ENCODE assay signal across 6 cellular contexts in the genomic region with DNA sequence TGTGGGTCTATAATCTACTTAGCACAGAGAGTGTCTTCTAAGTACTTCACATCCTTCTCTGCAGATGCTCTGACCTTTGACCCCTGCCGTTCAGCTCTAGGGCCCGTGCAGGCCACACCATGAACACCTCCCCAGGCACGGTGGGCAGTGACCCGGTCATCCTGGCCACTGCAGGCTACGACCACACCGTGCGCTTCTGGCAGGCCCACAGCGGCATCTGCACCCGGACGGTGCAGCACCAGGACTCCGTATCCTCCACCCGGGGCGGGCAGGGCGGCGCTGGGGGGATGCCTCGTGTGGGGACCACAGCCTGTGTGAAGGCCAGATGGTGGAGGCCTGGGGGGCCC.
A peak's percentile ranks its signal among the peaks of the same experiment; 100 is the strongest.
DNase-seq lines count a peak whose midpoint lies in the region; ATAC-seq and TF ChIP-seq lines count a peak whose summit lies in the region.

No MANE protein-coding gene starts in this region.

- no peak for TF ChIP-seq CTCF in fibroblast of mammary gland (conservative IDR thresholded peaks at IDR 0.05; ENCODE audit: control insufficient read depth, insufficient read depth, low read depth, low read length)

- H3K4me1 ChIP-seq in HUES6 (ENCODE audit: control insufficient read depth, insufficient read depth, low read length): peaks cover 9% of the 10 kb centered on the region; the same call in 1 of the 2 replicates
- peaks cover 24% of the 10 kb centered on the region for H3K4me1 ChIP-seq in stomach smooth muscle (ENCODE audit: control insufficient read depth, insufficient read depth, low read length)

- peak; percentile 13 for ATAC-seq in GM18868 (IDR thresholded peaks at IDR 0.05; ENCODE audit: unreplicated experiment)

- no peaks in the 10 kb centered on the region for H3K9me3 ChIP-seq in HUES6 (ENCODE audit: control insufficient read depth, insufficient read depth, low read depth, low read length)
- H3K9me3 ChIP-seq in stomach smooth muscle (ENCODE audit: control insufficient read depth in 2 of 2, low read length in 2 of 2): no peaks in the 10 kb centered on the region

- H3K9ac ChIP-seq in HUES6 (ENCODE audit: low read length) (peak overlapping the region; percentile 97), stomach smooth muscle (ENCODE audit: low read length in 2 of 2) (peak overlapping the region; percentile 74 to 82)

- DNase-seq in fibroblast of mammary gland (ENCODE audit: low read depth) (no peak), retina (no peak), hippocampal formation (lab: John Stamatoyannopoulos, UW) (no peak)

- H3K27ac ChIP-seq in HUES6 (ENCODE audit: low read depth, low read length) (peak overlapping the region; percentile 95; the same call in 1 of the 2 replicates), stomach smooth muscle (ENCODE audit: low read length) (peak overlapping the region; percentile 86)

- no peaks in the 10 kb centered on the region for H3K27me3 ChIP-seq in HUES6 (ENCODE audit: control insufficient read depth, insufficient read depth, low read length)
- H3K27me3 ChIP-seq in stomach smooth muscle (ENCODE audit: control insufficient read depth in 1 of 2, insufficient read depth in 2 of 2, low read length in 2 of 2): no peaks in the 10 kb centered on the region

- peaks cover 33% of the 10 kb centered on the region for H3K36me3 ChIP-seq in HUES6 (ENCODE audit: control insufficient read depth, insufficient read depth, low read length)
- H3K36me3 ChIP-seq in stomach smooth muscle (ENCODE audit: control insufficient read depth in 2 of 2, insufficient read depth in 2 of 2, low read length in 2 of 2): peaks cover 12% of the 10 kb centered on the region in 2 donors

- peak overlapping the region; percentile 97 for H3K4me3 ChIP-seq in HUES6 (ENCODE audit: low read depth, low read length)
- peak overlapping the region; percentile 84 for H3K4me3 ChIP-seq in fibroblast of mammary gland (ENCODE audit: control insufficient read depth, low read depth, low read length)
- H3K4me3 ChIP-seq in stomach smooth muscle (ENCODE audit: low read length in 2 of 2): peak overlapping the region; percentile 89 to 92
